Comparison of ENCODE assay signal across 1 cellular context in genomic region chr2:179915395-179915992, GRCh38.
TF ChIP-seq lines count a peak whose summit lies in the region.

No MANE protein-coding gene starts in this region.

TF ChIP-seq in K562, 482 proteins besides CTCF, POLR2A, EP300 and RAD21:
- TF ChIP-seq HNRNPUL1 (IDR thresholded peaks at IDR 0.05; ENCODE audit: low read length) = no peak
- no peak for TF ChIP-seq ILK (tag; IDR thresholded peaks at IDR 0.05; ENCODE audit: borderline replicate concordance, low read depth)
- no peak for TF ChIP-seq ZC3H11A (IDR thresholded peaks at IDR 0.05; ENCODE audit: low read depth, low read length)
- TF ChIP-seq TFAM (CRISPR knock-in tag; conservative IDR thresholded peaks at IDR 0.05) = no peak
- no peak for TF ChIP-seq STAG1 (CRISPR knock-in tag; IDR thresholded peaks at IDR 0.05; ENCODE audit: borderline replicate concordance)
- TF ChIP-seq MIER1 (IDR thresholded peaks at IDR 0.05; ENCODE audit: low read depth) = no peak
- TF ChIP-seq, protein P1, sequence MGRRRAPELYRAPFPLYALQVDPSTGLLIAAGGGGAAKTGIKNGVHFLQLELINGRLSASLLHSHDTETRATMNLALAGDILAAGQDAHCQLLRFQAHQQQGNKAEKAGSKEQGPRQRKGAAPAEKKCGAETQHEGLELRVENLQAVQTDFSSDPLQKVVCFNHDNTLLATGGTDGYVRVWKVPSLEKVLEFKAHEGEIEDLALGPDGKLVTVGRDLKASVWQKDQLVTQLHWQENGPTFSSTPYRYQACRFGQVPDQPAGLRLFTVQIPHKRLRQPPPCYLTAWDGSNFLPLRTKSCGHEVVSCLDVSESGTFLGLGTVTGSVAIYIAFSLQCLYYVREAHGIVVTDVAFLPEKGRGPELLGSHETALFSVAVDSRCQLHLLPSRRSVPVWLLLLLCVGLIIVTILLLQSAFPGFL (CRISPR knock-in tag; IDR thresholded peaks at IDR 0.05) = no peak
- no peak for TF ChIP-seq TOE1 (IDR thresholded peaks at IDR 0.05; ENCODE audit: borderline replicate concordance)
- TF ChIP-seq TOE1 (CRISPR knock-in tag; IDR thresholded peaks at IDR 0.05; ENCODE audit: borderline replicate concordance, low read depth) = no peak
- TF ChIP-seq HNRNPL (IDR thresholded peaks at IDR 0.05; ENCODE audit: low read depth, low read length) = no peak
- no peak for TF ChIP-seq JUN (IDR thresholded peaks at IDR 0.05; ENCODE audit: borderline replicate concordance, low read depth, low read length)
- no peak for TF ChIP-seq JUN (CRISPR knock-in tag; IDR thresholded peaks at IDR 0.05; ENCODE audit: borderline replicate concordance)
- TF ChIP-seq ZFPM2 (CRISPR knock-in tag; IDR thresholded peaks at IDR 0.05) = no peak
- TF ChIP-seq, protein P2, sequence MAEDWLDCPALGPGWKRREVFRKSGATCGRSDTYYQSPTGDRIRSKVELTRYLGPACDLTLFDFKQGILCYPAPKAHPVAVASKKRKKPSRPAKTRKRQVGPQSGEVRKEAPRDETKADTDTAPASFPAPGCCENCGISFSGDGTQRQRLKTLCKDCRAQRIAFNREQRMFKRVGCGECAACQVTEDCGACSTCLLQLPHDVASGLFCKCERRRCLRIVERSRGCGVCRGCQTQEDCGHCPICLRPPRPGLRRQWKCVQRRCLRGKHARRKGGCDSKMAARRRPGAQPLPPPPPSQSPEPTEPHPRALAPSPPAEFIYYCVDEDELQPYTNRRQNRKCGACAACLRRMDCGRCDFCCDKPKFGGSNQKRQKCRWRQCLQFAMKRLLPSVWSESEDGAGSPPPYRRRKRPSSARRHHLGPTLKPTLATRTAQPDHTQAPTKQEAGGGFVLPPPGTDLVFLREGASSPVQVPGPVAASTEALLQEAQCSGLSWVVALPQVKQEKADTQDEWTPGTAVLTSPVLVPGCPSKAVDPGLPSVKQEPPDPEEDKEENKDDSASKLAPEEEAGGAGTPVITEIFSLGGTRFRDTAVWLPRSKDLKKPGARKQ (CRISPR knock-in tag; IDR thresholded peaks at IDR 0.05) = no peak
- TF ChIP-seq PTRF (tag; IDR thresholded peaks at IDR 0.05) = no peak
- no peak for TF ChIP-seq NRF1 (conservative IDR thresholded peaks at IDR 0.05 in 1 of 2, IDR thresholded peaks at IDR 0.05 in 1 of 2)
- no peak for TF ChIP-seq CC2D1A (IDR thresholded peaks at IDR 0.05)
- no peak for TF ChIP-seq ZNF316 (IDR thresholded peaks at IDR 0.05)
